In the genomic region with DNA sequence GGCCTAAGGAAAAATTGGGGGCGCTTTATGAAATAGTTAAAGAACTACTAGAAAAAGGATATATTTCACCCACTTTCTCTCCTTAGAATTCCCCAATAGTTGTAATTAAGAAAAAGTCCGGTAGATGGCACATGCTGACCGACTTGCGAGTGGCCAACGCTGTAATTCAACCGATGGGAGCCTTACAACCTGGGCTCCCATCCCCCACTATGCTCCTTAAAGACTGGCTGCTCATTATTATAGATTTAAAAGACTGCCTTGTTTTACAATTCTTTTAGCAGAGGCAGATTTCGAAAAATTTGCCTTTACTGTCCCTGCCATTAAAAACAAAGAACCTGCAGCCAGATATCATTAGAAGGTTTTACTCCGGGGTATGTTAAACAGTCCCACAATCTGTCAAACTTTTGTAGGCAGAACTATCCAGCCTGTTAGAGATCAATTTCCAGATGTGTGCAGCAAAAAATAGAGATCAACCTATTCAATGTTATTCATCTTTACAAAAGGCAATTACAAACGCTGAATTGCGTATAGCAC, we compare ENCODE assay signal across 8 cellular contexts. TPM values are rescaled to one million over a fixed set of nuclear protein-coding genes. Genes with fewer than 3 reads are reported as not detected.
DNase-seq lines count a peak whose midpoint lies in the region; ATAC-seq and TF ChIP-seq lines count a peak whose summit lies in the region.

No MANE protein-coding gene starts in this region.

- H3K27me3 ChIP-seq in PC-3 (ENCODE audit: low read length) (no peaks in the 10 kb centered on the region), ovary (no peaks in the 10 kb centered on the region)

- H3K9ac ChIP-seq in PC-3 (ENCODE audit: low read length), result peak overlapping the region; percentile 57

- POLR2A ChIA-PET in PC-3 (lab: Charles Lee; ENCODE audit: unreplicated experiment), result interaction anchor here (1.0 kb wide), 1 partner anchor 63 kb away, joined by 3 read pairs; no protein-coding TSS in a partner anchor

- no peaks in the 10 kb centered on the region for H4K20me1 ChIP-seq in PC-3 (ENCODE audit: low read length)

- peak overlapping the region; percentile 87 for H3K4me2 ChIP-seq in PC-3 (ENCODE audit: low read length)

- TSS peak; percentile 64 for BruUV-seq in PC-3 (replicated peaks; lab: Mats Ljungman, UMichigan)

- TF ChIP-seq EP300 in ovary (IDR thresholded peaks at IDR 0.05), result no peak

- H3K27ac ChIP-seq in PC-3 (ENCODE audit: low read length) (peak overlapping the region; percentile 41), ovary (peak overlapping the region; percentile 26 to 68)

- peak overlapping the region; percentile 62 for H3K27ac Mint-ChIP-seq in activated naive CD8-positive, alpha-beta T cell treated with anti-CD3 and anti-CD28 coated beads for 36 hours

- CTCF ChIA-PET in PC-3 (lab: Charles Lee), result no interaction called here

- H2AFZ ChIP-seq in PC-3 (ENCODE audit: low read length), result peak overlapping the region; percentile 96

- H3K4me1 Mint-ChIP-seq in activated naive CD8-positive, alpha-beta T cell treated with anti-CD3 and anti-CD28 coated beads for 36 hours, result peaks cover 7% of the 10 kb centered on the region

- TF ChIP-seq POLR2A in ovary (IDR thresholded peaks at IDR 0.05), result no peak

- peak overlapping the region; percentile 84 for H3K4me3 Mint-ChIP-seq in activated naive CD8-positive, alpha-beta T cell treated with anti-CD3 and anti-CD28 coated beads for 36 hours

- WGBS in ovary, 3 donors, result 19 to 21% (median 19%) methylated on average over 10 of the region's 10 CpGs

- no peaks in the 10 kb centered on the region for H3K79me2 ChIP-seq in PC-3 (ENCODE audit: low read length)

- peak; percentile 70 for ATAC-seq in GM21825 (IDR thresholded peaks at IDR 0.05; ENCODE audit: unreplicated experiment)
- peak; percentile 80 for ATAC-seq in PC-3

- H3K9me2 ChIP-seq in PC-3 (replicated peaks; ENCODE audit: low read length), result no peaks in the 10 kb centered on the region

- H3F3A ChIP-seq in PC-3 (ENCODE audit: low read length, unreplicated experiment), result no peaks in the 10 kb centered on the region

- no peaks in the 10 kb centered on the region for H3K9me3 Mint-ChIP-seq in activated naive CD8-positive, alpha-beta T cell treated with anti-CD3 and anti-CD28 coated beads for 36 hours

- DNase-seq in G401 (ENCODE audit: low spot score), result peak; percentile 86
- DNase-seq in Kasumi-1 (lab: John Stamatoyannopoulos, UW), result peak; percentile 81 to 89
- DNase-seq in PC-3, result peak; percentile 91
- peak; percentile 53 for DNase-seq in activated naive CD8-positive, alpha-beta T cell treated with anti-CD3 and anti-CD28 coated beads for 36 hours
- peak in 38 of 42 donors; percentile 7 to 75 (median 45) for DNase-seq in head of caudate nucleus
- peak; percentile 38 to 62 (median 56) for DNase-seq in ovary
- no peak for DNase-seq in posterior vena cava (ENCODE audit: low spot score)

- H3K4me1 ChIP-seq in PC-3 (ENCODE audit: insufficient read depth, low read length), result no peaks in the 10 kb centered on the region
- no peaks in the 10 kb centered on the region for H3K4me1 ChIP-seq in ovary (ENCODE audit: insufficient read depth)

- in situ Hi-C loops in G401 (cut with HindIII; ENCODE audit: low sequenced_read_pairs), result no loop called here

- no peaks in the 10 kb centered on the region for H3K36me3 Mint-ChIP-seq in activated naive CD8-positive, alpha-beta T cell treated with anti-CD3 and anti-CD28 coated beads for 36 hours

- H3K36me3 ChIP-seq in PC-3 (ENCODE audit: low read depth, low read length), result no peaks in the 10 kb centered on the region
- no peaks in the 10 kb centered on the region for H3K36me3 ChIP-seq in ovary

- peak; percentile 81 for TF ChIP-seq CTCF in PC-3 (conservative IDR thresholded peaks at IDR 0.05; ENCODE audit: low read depth, low read length)
- TF ChIP-seq CTCF in ovary (IDR thresholded peaks at IDR 0.05), result peak; percentile 51 to 58 (median 54)

- intact Hi-C loops in PC-3 (cut with micrococcal nuclease) (loop anchor here (1.0 to 5.0 kb wide), 11 partner anchors 12 to 564 kb away; a partner anchor contains a TSS), head of caudate nucleus (cut with DNase I) (loop anchor here (10.0 kb wide), 1 partner anchor 496 kb away; no protein-coding TSS in a partner anchor), ovary (cut with DNase I) (loop anchor here in 2 of 4 donors (5.0 to 10.0 kb wide), 5 partner anchors 288 to 708 kb away; a partner anchor contains a TSS), posterior vena cava (cut with DNase I) (loop anchor here in 1 of 2 donors (10.0 kb wide), 1 partner anchor 706 kb away; a partner anchor contains a TSS)

- no peaks in the 10 kb centered on the region for H3K9me3 ChIP-seq in PC-3 (ENCODE audit: low read length)
- H3K9me3 ChIP-seq in ovary, result no peaks in the 10 kb centered on the region

- H3K4me3 ChIP-seq in PC-3 (ENCODE audit: low read length) (peak overlapping the region; percentile 81), ovary (peak overlapping the region; percentile 48)

- no peaks in the 10 kb centered on the region for H3K27me3 Mint-ChIP-seq in activated naive CD8-positive, alpha-beta T cell treated with anti-CD3 and anti-CD28 coated beads for 36 hours

RNA-seq across cellular contexts. Expression of a gene that starts 58.5 kb away (rescaled TPM):
- 7.3 and 12.9 TPM in 2 replicates for total RNA-seq in G401 (2014; rRNA removed; shearing (Covaris generic))
- total RNA-seq in PC-3 (2014; rRNA removed), result 7.3 and 15.9 TPM in 2 replicates
- under 1 TPM; 0.38 to 0.54 TPM for total RNA-seq in activated naive CD8-positive, alpha-beta T cell treated with anti-CD3 and anti-CD28 coated beads for 36 hours
- 10 to 100 TPM in 1 of 7 donors, 1 to 10 TPM in 6; 1.7 to 16.9 (median 3.2) TPM for total RNA-seq in ovary
- 1 to 10 TPM; 2.8 to 3.5 TPM for polyA plus RNA-seq in ovary
- total RNA-seq in posterior vena cava, result under 1 TPM in 1 of 2 donors, not detected in 1; 0.28 TPM
